Comparison of ENCODE assay signal across 2 cellular contexts in genomic region chr3:195889843-195890407, GRCh38.
TF ChIP-seq lines count a peak whose summit lies in the region.

No MANE protein-coding gene starts in this region.

TF ChIP-seq in HCT116, 20 proteins besides CTCF, POLR2A, EP300 and RAD21 (continued from another document):
- no peak for TF ChIP-seq REST (IDR thresholded peaks at IDR 0.05; ENCODE audit: low read depth)
- no peak for TF ChIP-seq EGR1 (IDR thresholded peaks at IDR 0.05; ENCODE audit: low read depth)
- TF ChIP-seq ZBTB33 (IDR thresholded peaks at IDR 0.05; ENCODE audit: extremely low read depth, insufficient replicate concordance, low read length): no peak
- no peak for TF ChIP-seq ZFX (IDR thresholded peaks at IDR 0.05)
- no peak for TF ChIP-seq CBX3 (IDR thresholded peaks at IDR 0.05; ENCODE audit: low read depth)

TF ChIP-seq in SK-N-SH treated with all-trans-retinoic acid at 6 μM for 48 hours, 23 proteins besides CTCF, POLR2A, EP300 and RAD21 (continued from another document):
- TF ChIP-seq CSRNP3 (CRISPR knock-in tag; IDR thresholded peaks at IDR 0.05) (no peak), PATZ1 (CRISPR knock-in tag; IDR thresholded peaks at IDR 0.05; ENCODE audit: borderline replicate concordance) (no peak), TSHZ2 (CRISPR knock-in tag; IDR thresholded peaks at IDR 0.05) (no peak), ARNTL (CRISPR knock-in tag; IDR thresholded peaks at IDR 0.05; ENCODE audit: borderline replicate concordance, low read depth) (no peak), TOX (CRISPR knock-in tag; IDR thresholded peaks at IDR 0.05; ENCODE audit: borderline replicate concordance) (no peak), ZNF8 (CRISPR knock-in tag; IDR thresholded peaks at IDR 0.05) (no peak), ESRRG (CRISPR knock-in tag; IDR thresholded peaks at IDR 0.05) (no peak), CREB5 (CRISPR knock-in tag; IDR thresholded peaks at IDR 0.05; ENCODE audit: low read depth) (no peak)
